Comparison of ENCODE assay signal across 10 cellular contexts in the genomic region with DNA sequence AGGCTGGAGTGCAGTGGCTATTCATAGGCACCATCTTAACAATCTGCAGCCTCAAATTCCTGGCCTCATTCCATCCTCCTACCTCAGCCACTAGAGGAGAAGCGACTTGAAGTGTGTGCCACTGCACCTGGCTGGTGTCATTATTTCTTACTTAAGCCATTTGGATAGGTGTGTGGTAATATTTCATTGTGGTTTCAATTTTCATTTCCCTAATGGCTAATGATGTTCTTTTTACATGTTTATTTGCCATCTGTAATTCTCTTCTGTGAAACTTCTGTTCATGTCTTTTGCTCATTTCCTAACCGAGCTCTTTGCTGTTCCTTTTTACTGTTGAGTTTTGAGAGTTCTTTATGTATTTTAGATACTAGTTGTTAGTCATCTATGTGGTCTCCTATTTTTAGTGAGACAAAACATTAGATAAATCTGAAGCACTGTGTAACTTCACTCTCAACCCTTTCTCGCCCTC.
A peak's percentile ranks its signal among the peaks of the same experiment; 100 is the strongest.
DNase-seq lines count a peak whose midpoint lies in the region; ATAC-seq, FAIRE-seq and TF ChIP-seq lines count a peak whose summit lies in the region.
"Had no signal": no experiment of that assay in that cellular context is flagged by ENCODE, and none has a peak within 500 bp of the region (broad histone marks: within the 10 kb centered on the region; RNA-seq: fewer than 3 reads in every experiment).

No MANE protein-coding gene starts in this region.

- TF ChIP-seq CTCF in vagina (IDR thresholded peaks at IDR 0.05): no peak
- TF ChIP-seq CTCF in HepG2 (CRISPR knock-in tag; IDR thresholded peaks at IDR 0.05): no peak

- H3K4me1 Mint-ChIP-seq in stimulated activated naive CD8-positive, alpha-beta T cell treated with anti-CD3 and anti-CD28 coated beads, Interleukin-15, Interleukin-2, amounts not matched to agents 100 ng/mL and 50 ng/mL, for 24 hours (ENCODE audit: low read depth): peaks cover 25% of the 10 kb centered on the region
- peaks cover 27 to 55% of the 10 kb centered on the region in 2 donors for H3K4me1 Mint-ChIP-seq in immature natural killer cell

- no peak overlapping the region for H3K9ac ChIP-seq in HepG2 (ENCODE audit: insufficient read depth, low read depth, low read length)

- no peaks in the 10 kb centered on the region for H3K36me3 ChIP-seq in vagina
- H3K36me3 ChIP-seq in HepG2 (replicated peaks in 1 of 2; ENCODE audit: control insufficient read depth in 1 of 2, insufficient read depth in 2 of 2, low read length in 2 of 2): 0 out of 5 replicates have a peak, but pooled peaks cover 0 to 1% of the 10 kb centered on the region in 2 experiments
- H3K36me3 ChIP-seq: thyroid gland had no signal

- POLR2A ChIA-PET in HepG2 (lab: Yijun Ruan, JAX): no interaction called here

- no peak overlapping the region for H3K4me3 Mint-ChIP-seq in stimulated activated naive CD8-positive, alpha-beta T cell treated with anti-CD3 and anti-CD28 coated beads, Interleukin-15, Interleukin-2, amounts not matched to agents 100 ng/mL and 50 ng/mL, for 24 hours
- no peak overlapping the region for H3K4me3 Mint-ChIP-seq in immature natural killer cell

- no peaks in the 10 kb centered on the region for H3K9me3 ChIP-seq in vagina
- H3K9me3 ChIP-seq in HepG2 (ENCODE audit: low read length): no peaks in the 10 kb centered on the region
- H3K9me3 ChIP-seq: thyroid gland had no signal

- no peak for FAIRE-seq in HepG2 (lab: Jason Lieb, UNC)

- no peak for DNase-seq in stimulated activated naive CD8-positive, alpha-beta T cell treated with anti-CD3 and anti-CD28 coated beads, Interleukin-15, Interleukin-2, amounts not matched to agents 100 U/mL and 50 U/mL, for 24 hours
- peak; percentile 46 for DNase-seq in NCI-H2196 treated with DMSO at 0.1 percent for 48 hours (lab: John Stamatoyannopoulos, UW; ENCODE audit: unreplicated experiment)
- DNase-seq in vagina (ENCODE audit: extremely low spot score in 2 of 2): no peak
- DNase-seq in immature natural killer cell: no peak
- DNase-seq in foreskin melanocyte: no peak
- DNase-seq in HepG2 (ENCODE audit: low spot score): no peak
- DNase-seq: DMS53 had no signal

- H4K20me1 ChIP-seq in HepG2 (ENCODE audit: insufficient read depth, low read length): no peaks in the 10 kb centered on the region; the same call in 1 of the 2 replicates

- peak overlapping the region; percentile 20 for H3K27ac Mint-ChIP-seq in stimulated activated naive CD8-positive, alpha-beta T cell treated with anti-CD3 and anti-CD28 coated beads, Interleukin-15, Interleukin-2, amounts not matched to agents 100 ng/mL and 50 ng/mL, for 24 hours
- H3K27ac Mint-ChIP-seq in immature natural killer cell: peak overlapping the region in 3 of 6 donors; percentile 9 to 45 (median 25)

- ATAC-seq in stimulated activated naive CD8-positive, alpha-beta T cell treated with anti-CD3 and anti-CD28 coated beads, Interleukin-15, Interleukin-2, amounts not matched to agents 100 U/mL and 50 U/mL, for 24 hours: no peak
- ATAC-seq in HG02798 (IDR thresholded peaks at IDR 0.05; ENCODE audit: poor library complexity, unreplicated experiment) (peak; percentile 81), HepG2 (no peak)

- H3K4me3 ChIP-seq in vagina (no peak overlapping the region), HepG2 (replicated peaks in 1 of 3; ENCODE audit: insufficient read depth in 1 of 3, low read depth in 2 of 3, low read length in 3 of 3) (no peak overlapping the region)
- H3K4me3 ChIP-seq: thyroid gland had no signal

- no peak for TF ChIP-seq RAD21 in HepG2 (CRISPR knock-in tag; IDR thresholded peaks at IDR 0.05)

- H3K79me2 ChIP-seq in HepG2 (ENCODE audit: insufficient read depth, low read length): peaks cover 13% of the 10 kb centered on the region

- intact Hi-C loops in vagina (cut with DNase I): no loop called here
- intact Hi-C loops in HepG2 (cut with micrococcal nuclease; ENCODE audit: unreplicated experiment): no loop called here

- no peak overlapping the region for H3K27ac ChIP-seq in vagina
- no peak overlapping the region for H3K27ac ChIP-seq in HepG2 (ENCODE audit: extremely low read length, insufficient read depth, low read length)
- H3K27ac ChIP-seq: thyroid gland had no signal

- no peak overlapping the region for H2AFZ ChIP-seq in HepG2 (ENCODE audit: low read length)

- no peaks in the 10 kb centered on the region for H3K27me3 Mint-ChIP-seq in stimulated activated naive CD8-positive, alpha-beta T cell treated with anti-CD3 and anti-CD28 coated beads, Interleukin-15, Interleukin-2, amounts not matched to agents 100 ng/mL and 50 ng/mL, for 24 hours
- no peaks in the 10 kb centered on the region for H3K27me3 Mint-ChIP-seq in immature natural killer cell (ENCODE audit: low read depth in 3 of 3)

- H3K27me3 ChIP-seq in vagina: no peaks in the 10 kb centered on the region
- no peaks in the 10 kb centered on the region for H3K27me3 ChIP-seq in HepG2 (ENCODE audit: control insufficient read depth in 1 of 2, insufficient read depth in 2 of 2, low read length in 2 of 2)
- H3K27me3 ChIP-seq: thyroid gland had no signal

- CTCF ChIA-PET in HepG2 (lab: Yijun Ruan, JAX; ENCODE audit: low intra/inter-chr PET ratio, low total read pairs): no interaction called here

- no peak overlapping the region for H3K4me2 ChIP-seq in HepG2 (ENCODE audit: low read depth, low read length)

- in situ Hi-C loops in HepG2 (cut with HindIII; ENCODE audit: extremely low pct_ligation_motif_present, low pct_unique_long_range_greater_than_20kb): no loop called here

- no peaks in the 10 kb centered on the region for H3K9me3 Mint-ChIP-seq in stimulated activated naive CD8-positive, alpha-beta T cell treated with anti-CD3 and anti-CD28 coated beads, Interleukin-15, Interleukin-2, amounts not matched to agents 100 ng/mL and 50 ng/mL, for 24 hours
- H3K9me3 Mint-ChIP-seq in immature natural killer cell: no peaks in the 10 kb centered on the region

- TF ChIP-seq POLR2A in vagina (IDR thresholded peaks at IDR 0.05) (no peak), HepG2 (IDR thresholded peaks at IDR 0.05; ENCODE audit: insufficient read depth in 1 of 2, low read depth in 2 of 2, low read length in 2 of 2) (no peak)

- H3K4me1 ChIP-seq in vagina: no peaks in the 10 kb centered on the region
- peaks cover 6% of the 10 kb centered on the region for H3K4me1 ChIP-seq in HepG2 (ENCODE audit: insufficient read depth, low read length)
- H3K4me1 ChIP-seq: thyroid gland had no signal

- no TSS peak for BruUV-seq in HepG2 (replicated peaks; lab: Mats Ljungman, UMichigan)

- peaks cover 25% of the 10 kb centered on the region for H3K36me3 Mint-ChIP-seq in stimulated activated naive CD8-positive, alpha-beta T cell treated with anti-CD3 and anti-CD28 coated beads, Interleukin-15, Interleukin-2, amounts not matched to agents 100 ng/mL and 50 ng/mL, for 24 hours (ENCODE audit: low read depth)
- peaks cover 0 to 4% (median 0%) of the 10 kb centered on the region in 3 donors for H3K36me3 Mint-ChIP-seq in immature natural killer cell

- WGBS in HepG2 (ENCODE audit: low lambda C conversion rate): 92% methylated on average over 3 of the region's 3 CpGs

- TF ChIP-seq EP300 in HepG2 (IDR thresholded peaks at IDR 0.05; ENCODE audit: low read depth in 2 of 2, low read length in 2 of 2) (no peak), HepG2 (CRISPR knock-in tag; IDR thresholded peaks at IDR 0.05; ENCODE audit: borderline replicate concordance) (no peak)

TF ChIP-seq in HepG2, 621 proteins besides CTCF, POLR2A, EP300 and RAD21 (continues in another document):
- TF ChIP-seq TBP (CRISPR knock-in tag; IDR thresholded peaks at IDR 0.05) (no peak), MAFK (conservative IDR thresholded peaks at IDR 0.05 in 1 of 2, IDR thresholded peaks at IDR 0.05 in 1 of 2; ENCODE audit: low read length in 2 of 2) (no peak), ZNF569 (CRISPR knock-in tag; IDR thresholded peaks at IDR 0.05; ENCODE audit: borderline replicate concordance) (no peak), THAP9 (CRISPR knock-in tag; IDR thresholded peaks at IDR 0.05; ENCODE audit: borderline replicate concordance) (no peak), MNT (IDR thresholded peaks at IDR 0.05) (no peak), CBX1 (IDR thresholded peaks at IDR 0.05; ENCODE audit: low read depth) (no peak), KLF12 (CRISPR knock-in tag; IDR thresholded peaks at IDR 0.05; ENCODE audit: borderline replicate concordance) (no peak), ZNF274 (CRISPR knock-in tag; IDR thresholded peaks at IDR 0.05) (no peak)
